21 cellular contexts compared by ENCODE assay signal in genomic region chr12:97063292-97063935, GRCh38.
"Had no signal": no experiment of that assay in that cellular context is flagged by ENCODE, and none has a peak within 500 bp of the region (broad histone marks: within the 10 kb centered on the region; RNA-seq: fewer than 3 reads in every experiment).

No MANE protein-coding gene starts in this region.

- ATAC-seq: left colon, left ventricle myocardium superior, natural killer cell, pancreas, sciatic nerve had no signal

- H3K4me3 ChIP-seq: dorsolateral prefrontal cortex, lower lobe of right lung, pancreas, right atrium auricular region, smooth muscle cell, stomach, tibial artery had no signal

- H3K27me3 ChIP-seq: neutrophil, pancreas, right atrium auricular region, stomach, tibial artery had no signal

- DNase-seq: dorsolateral prefrontal cortex; effector CD4-positive, alpha-beta T cell; hypothalamus; immature natural killer cell; islet precursor cell; kidney glomerular epithelial cell; left colon; left ventricle myocardium superior; lower lobe of right lung; natural killer cell; pancreas; stimulated activated CD4-positive, alpha-beta T cell treated with anti-CD3 and anti-CD28 coated beads, Interleukin-12 subunit alpha, Interleukin-12 subunit beta, amount 100 ng/mL, for 4 hours; stimulated activated CD4-positive, alpha-beta T cell treated with anti-CD3 and anti-CD28 coated beads, Interleukin-1b, Interleukin-23, amount 100 ng/mL, for 48 hours; stimulated activated CD4-positive, alpha-beta T cell treated with anti-CD3 and anti-CD28 coated beads, Interleukin-4, amount 100 ng/mL, for 1 hour; stimulated activated naive CD4-positive, alpha-beta T cell treated with Interleukin-2 at 50 U/mL for 16 hours; stomach; tibial artery had no signal

- H3K4me1 ChIP-seq: lower lobe of right lung, pancreas, right atrium auricular region, stomach, tibial artery had no signal

- H3K36me3 ChIP-seq: lower lobe of right lung, neutrophil, pancreas, right atrium auricular region, stomach, tibial artery had no signal

- H3K27ac ChIP-seq: dorsolateral prefrontal cortex, lower lobe of right lung, neutrophil, pancreas, right atrium auricular region, stomach, tibial artery had no signal

- H3K9me3 ChIP-seq: lower lobe of right lung, neutrophil, pancreas, right atrium auricular region, stomach, tibial artery had no signal
